ENCODE assay signal across 1 cellular context in genomic region chr11:57567512-57568329, GRCh38.
A peak's percentile ranks its signal among the peaks of the same experiment; 100 is the strongest.
TF ChIP-seq lines count a peak whose summit lies in the region.

Gene UBE2L6, minus strand, starts transcription at chr11:57567672. Its CDS starts 61 bp downstream, at chr11:57567611.

TF ChIP-seq in K562, 482 proteins besides CTCF, POLR2A, EP300 and RAD21 (continued from another document and continues in another):
- no peak for TF ChIP-seq ZNF512 (tag; IDR thresholded peaks at IDR 0.05)
- TF ChIP-seq ARHGAP35 (IDR thresholded peaks at IDR 0.05; ENCODE audit: partially characterized antibody) = no peak
- no peak for TF ChIP-seq ZNF146 (CRISPR knock-in tag; IDR thresholded peaks at IDR 0.05; ENCODE audit: unreplicated experiment)
- no peak for TF ChIP-seq KDM2B (CRISPR knock-in tag; IDR thresholded peaks at IDR 0.05)
- 0 out of 2 replicates have a peak, but pooled peaks have one; percentile 41 for TF ChIP-seq THAP7 (CRISPR knock-in tag; IDR thresholded peaks at IDR 0.05)
- TF ChIP-seq MLLT1 (IDR thresholded peaks at IDR 0.05) = peak in 1 of 2 experiments; percentile 39; a peak in 1 of 4 replicates
- TF ChIP-seq NFYB (IDR thresholded peaks at IDR 0.05; ENCODE audit: extremely low read depth, insufficient read length) = no peak
- TF ChIP-seq BMI1 (IDR thresholded peaks at IDR 0.05; ENCODE audit: low read length) = no peak
- TF ChIP-seq BRF1 (IDR thresholded peaks at IDR 0.05; ENCODE audit: borderline replicate concordance, extremely low read depth, insufficient read length) = no peak
- TF ChIP-seq DIDO1 (tag; IDR thresholded peaks at IDR 0.05; ENCODE audit: low read depth) = no peak
- TF ChIP-seq ELK3 (CRISPR knock-in tag; IDR thresholded peaks at IDR 0.05) = no peak
- TF ChIP-seq XRCC3 (IDR thresholded peaks at IDR 0.05) = no peak
- TF ChIP-seq ZNF395 (CRISPR knock-in tag; IDR thresholded peaks at IDR 0.05) = no peak
- no peak for TF ChIP-seq DDX20 (tag; IDR thresholded peaks at IDR 0.05; ENCODE audit: low read depth)
- TF ChIP-seq ATF3 (IDR thresholded peaks at IDR 0.05) = no peak
- TF ChIP-seq ATF3 (CRISPR knock-in tag; conservative IDR thresholded peaks at IDR 0.05) = no peak
- TF ChIP-seq GTF2F1 (IDR thresholded peaks at IDR 0.05; ENCODE audit: low read depth, low read length) = no peak
- no peak for TF ChIP-seq RBM14 (IDR thresholded peaks at IDR 0.05; ENCODE audit: borderline replicate concordance, insufficient read depth, low read depth, low read length)
- TF ChIP-seq CUX1 (CRISPR knock-in tag; IDR thresholded peaks at IDR 0.05) = no peak
- no peak for TF ChIP-seq FOSL1 (tag; conservative IDR thresholded peaks at IDR 0.05)
- no peak for TF ChIP-seq BDP1 (IDR thresholded peaks at IDR 0.05; ENCODE audit: insufficient read depth, insufficient read length)
- no peak for TF ChIP-seq POLR2H (tag; IDR thresholded peaks at IDR 0.05; ENCODE audit: low read depth)
- no peak for TF ChIP-seq SRSF9 (IDR thresholded peaks at IDR 0.05; ENCODE audit: borderline replicate concordance, low read depth, low read length)
- TF ChIP-seq EP400 (IDR thresholded peaks at IDR 0.05) = peak; percentile 31; the same call in 1 of the 2 replicates
- TF ChIP-seq C11orf30 (IDR thresholded peaks at IDR 0.05; ENCODE audit: low read depth) = no peak
- no peak for TF ChIP-seq DACH1 (IDR thresholded peaks at IDR 0.05; ENCODE audit: partially characterized antibody)
- TF ChIP-seq RNF2 (IDR thresholded peaks at IDR 0.05) = no peak
- no peak for TF ChIP-seq BRD9 (IDR thresholded peaks at IDR 0.05; ENCODE audit: low read depth, partially characterized antibody)
- TF ChIP-seq SMAD2 (IDR thresholded peaks at IDR 0.05; ENCODE audit: low read depth, low read length) = no peak
- TF ChIP-seq TCF15 (CRISPR knock-in tag; IDR thresholded peaks at IDR 0.05) = no peak
- TF ChIP-seq NFE2L1 (tag; IDR thresholded peaks at IDR 0.05; ENCODE audit: borderline replicate concordance, low read depth) = no peak
- TF ChIP-seq ATF1 (CRISPR knock-in tag; IDR thresholded peaks at IDR 0.05) = no peak
- TF ChIP-seq ATF1 (tag; IDR thresholded peaks at IDR 0.05) = no peak; the same call in none of the 2 replicates
- no peak for TF ChIP-seq JUND (IDR thresholded peaks at IDR 0.05; ENCODE audit: borderline replicate concordance, low read depth, low read length)
- no peak for TF ChIP-seq JUND (tag; IDR thresholded peaks at IDR 0.05; ENCODE audit: borderline replicate concordance, low read depth, low read length)
- TF ChIP-seq HIVEP1 (CRISPR knock-in tag; IDR thresholded peaks at IDR 0.05) = no peak
- no peak for TF ChIP-seq MBD2 (IDR thresholded peaks at IDR 0.05; ENCODE audit: borderline replicate concordance, low read depth)
- TF ChIP-seq ZNF589 (CRISPR knock-in tag; IDR thresholded peaks at IDR 0.05; ENCODE audit: low read depth) = no peak
- no peak for TF ChIP-seq TGIF2 (CRISPR knock-in tag; IDR thresholded peaks at IDR 0.05)
- no peak for TF ChIP-seq ZBTB2 (IDR thresholded peaks at IDR 0.05)
- TF ChIP-seq CBX8 (IDR thresholded peaks at IDR 0.05; ENCODE audit: borderline replicate concordance, extremely low read depth, low read depth, low read length, poor library complexity, severe bottlenecking) = no peak
- TF ChIP-seq GATAD2A (IDR thresholded peaks at IDR 0.05) = peak; percentile 29; the same call in 1 of the 2 replicates
- 0 out of 2 replicates have a peak, but pooled peaks have one; percentile 53 for TF ChIP-seq IRF1 (CRISPR knock-in tag; IDR thresholded peaks at IDR 0.05; ENCODE audit: borderline replicate concordance)
- no peak for TF ChIP-seq MBD1 (CRISPR knock-in tag; IDR thresholded peaks at IDR 0.05)
- TF ChIP-seq ZSCAN32 (CRISPR knock-in tag; IDR thresholded peaks at IDR 0.05) = no peak
